8 cellular contexts compared by ENCODE assay signal in the genomic region with DNA sequence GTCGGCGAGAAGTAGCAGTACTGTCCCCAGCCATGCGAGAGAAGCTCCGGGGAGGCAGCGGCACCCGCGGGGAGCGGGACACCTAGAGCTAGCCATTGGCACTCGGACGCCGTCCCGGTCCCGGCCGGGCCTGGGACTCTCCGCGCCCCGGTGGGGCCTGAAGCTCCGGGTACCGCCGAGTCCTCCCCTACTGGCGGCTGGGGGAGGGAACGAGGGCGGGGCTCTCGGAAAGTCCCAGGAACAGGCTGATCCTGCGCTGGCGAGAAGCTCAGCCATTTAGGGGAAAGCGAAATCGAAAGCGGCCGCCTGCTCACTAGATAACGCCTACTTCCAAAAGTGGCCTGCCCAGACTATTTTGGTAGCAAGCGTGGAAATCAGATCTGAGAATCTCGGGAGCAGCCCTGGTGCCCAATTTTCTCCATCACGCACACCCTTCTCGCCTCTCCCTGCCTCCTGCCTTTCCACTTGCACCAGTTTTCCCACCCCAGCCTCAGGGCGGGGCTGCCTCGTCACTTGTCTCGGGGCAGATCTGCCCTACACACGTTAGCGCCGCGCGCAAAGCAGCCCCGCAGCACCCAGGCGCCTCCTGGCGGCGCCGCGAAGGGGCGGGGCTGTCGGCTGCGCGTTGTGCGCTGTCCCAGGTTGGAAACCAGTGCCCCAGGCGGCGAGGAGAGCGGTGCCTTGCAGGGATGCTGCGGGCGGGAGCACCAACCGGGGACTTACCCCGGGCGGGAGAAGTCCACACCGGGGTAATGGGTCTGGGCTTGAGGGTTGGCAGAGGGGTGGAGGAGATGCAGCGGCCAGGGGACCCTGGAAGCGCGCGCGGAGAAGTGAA. TPM values are rescaled to one million over a fixed set of nuclear protein-coding genes. Genes with fewer than 3 reads are reported as not detected.
DNase-seq lines count a peak whose midpoint lies in the region; ATAC-seq, FAIRE-seq and TF ChIP-seq lines count a peak whose summit lies in the region.

TSS of gene PSMB9 (plus strand) at position 652 of the 835 bp plus-strand sequence. CDS start at position 690, 38 bp downstream.
A gene with protein sequence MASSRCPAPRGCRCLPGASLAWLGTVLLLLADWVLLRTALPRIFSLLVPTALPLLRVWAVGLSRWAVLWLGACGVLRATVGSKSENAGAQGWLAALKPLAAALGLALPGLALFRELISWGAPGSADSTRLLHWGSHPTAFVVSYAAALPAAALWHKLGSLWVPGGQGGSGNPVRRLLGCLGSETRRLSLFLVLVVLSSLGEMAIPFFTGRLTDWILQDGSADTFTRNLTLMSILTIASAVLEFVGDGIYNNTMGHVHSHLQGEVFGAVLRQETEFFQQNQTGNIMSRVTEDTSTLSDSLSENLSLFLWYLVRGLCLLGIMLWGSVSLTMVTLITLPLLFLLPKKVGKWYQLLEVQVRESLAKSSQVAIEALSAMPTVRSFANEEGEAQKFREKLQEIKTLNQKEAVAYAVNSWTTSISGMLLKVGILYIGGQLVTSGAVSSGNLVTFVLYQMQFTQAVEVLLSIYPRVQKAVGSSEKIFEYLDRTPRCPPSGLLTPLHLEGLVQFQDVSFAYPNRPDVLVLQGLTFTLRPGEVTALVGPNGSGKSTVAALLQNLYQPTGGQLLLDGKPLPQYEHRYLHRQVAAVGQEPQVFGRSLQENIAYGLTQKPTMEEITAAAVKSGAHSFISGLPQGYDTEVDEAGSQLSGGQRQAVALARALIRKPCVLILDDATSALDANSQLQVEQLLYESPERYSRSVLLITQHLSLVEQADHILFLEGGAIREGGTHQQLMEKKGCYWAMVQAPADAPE (minus strand): TSS at position 164 of the 835 bp plus-strand sequence. CDS start 68 bp downstream, at position 96.

- peak; percentile 81 for ATAC-seq in HG02759 (IDR thresholded peaks at IDR 0.05; ENCODE audit: unreplicated experiment)
- peak; percentile 95 for ATAC-seq in left ventricle myocardium superior

- H3K27ac ChIP-seq in angular gyrus (ENCODE audit: low read depth, low read length) = peak within 1 kb of the TSS; percentile 97

- intact Hi-C loops in left ventricle myocardium superior (cut with micrococcal nuclease) = no loop called here

- DNase-seq in GM12892 (ENCODE audit: insufficient read length) = peak; percentile 92
- DNase-seq in NCI-H128 (lab: John Stamatoyannopoulos, UW; ENCODE audit: unreplicated experiment) = peak; percentile 62
- DNase-seq in T-helper 2 cell = peak; percentile 84 to 96 (median 93)
- DNase-seq in left ventricle myocardium superior = peak; percentile 96
- peak; percentile 71 for DNase-seq in pulmonary artery endothelial cell (ENCODE audit: low read depth, low spot score)
- peak; percentile 96 for DNase-seq in urothelium cell line (ENCODE audit: low spot score)

- peak; percentile 94 for FAIRE-seq in GM12892 (lab: Jason Lieb, UNC)
- peak; percentile 77 for FAIRE-seq in urothelium cell line (lab: Jason Lieb, UNC)

- TF ChIP-seq POLR2A in GM12892 (IDR thresholded peaks at IDR 0.05; ENCODE audit: low read depth, low read length) = peak; percentile 82

RNA-seq across cellular contexts. Expression of gene PSMB9, which starts in this region (rescaled TPM):
- polyA plus RNA-seq in GM12892 (2012; ENCODE audit: missing spikeins) = 286 TPM
- 16.3 TPM for total RNA-seq in left ventricle myocardium superior
- 28.0 and 53.5 TPM in 2 replicates for total RNA-seq in pulmonary artery endothelial cell

RNA-seq across cellular contexts. Expression of the second gene that starts in this region (rescaled TPM):
- polyA plus RNA-seq in GM12892 (2012; ENCODE audit: missing spikeins) = 151 TPM
- 14.6 TPM for total RNA-seq in left ventricle myocardium superior
- 43.2 and 70.8 TPM in 2 replicates for total RNA-seq in pulmonary artery endothelial cell

Comparison
In these comparisons a context has a peak if more than half of its experiments do, and no peak if none do; other contexts are left out.
1. Peak in every context shown above with its lines: DNase-seq, ATAC-seq and H3K27ac ChIP-seq.